In the genomic region with DNA sequence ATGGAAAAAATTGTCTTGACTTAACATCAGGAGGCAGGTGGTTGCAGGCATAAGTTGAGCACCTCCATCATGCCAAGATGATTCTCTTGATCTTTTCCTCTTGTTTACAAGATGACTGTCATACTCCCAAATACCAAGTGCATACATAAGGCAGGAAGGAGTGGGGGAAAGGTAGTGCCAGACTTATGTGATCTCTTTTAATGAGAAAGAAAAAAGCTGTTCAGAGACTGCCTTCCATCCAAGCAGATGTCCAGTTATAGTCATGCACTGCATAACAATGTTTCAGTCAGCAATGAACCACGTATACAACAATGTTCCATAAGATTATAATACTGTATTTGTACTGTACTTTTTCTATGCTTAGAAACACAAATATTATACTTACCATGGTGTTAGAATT, we compare ENCODE assay signal across 1 cellular context.
TF ChIP-seq lines count a peak whose summit lies in the region.

No MANE protein-coding gene starts in this region.

TF ChIP-seq in SK-N-SH treated with all-trans-retinoic acid at 6 μM for 48 hours, 23 proteins besides CTCF, POLR2A, EP300 and RAD21 (continued from another document):
- TF ChIP-seq, protein P1, sequence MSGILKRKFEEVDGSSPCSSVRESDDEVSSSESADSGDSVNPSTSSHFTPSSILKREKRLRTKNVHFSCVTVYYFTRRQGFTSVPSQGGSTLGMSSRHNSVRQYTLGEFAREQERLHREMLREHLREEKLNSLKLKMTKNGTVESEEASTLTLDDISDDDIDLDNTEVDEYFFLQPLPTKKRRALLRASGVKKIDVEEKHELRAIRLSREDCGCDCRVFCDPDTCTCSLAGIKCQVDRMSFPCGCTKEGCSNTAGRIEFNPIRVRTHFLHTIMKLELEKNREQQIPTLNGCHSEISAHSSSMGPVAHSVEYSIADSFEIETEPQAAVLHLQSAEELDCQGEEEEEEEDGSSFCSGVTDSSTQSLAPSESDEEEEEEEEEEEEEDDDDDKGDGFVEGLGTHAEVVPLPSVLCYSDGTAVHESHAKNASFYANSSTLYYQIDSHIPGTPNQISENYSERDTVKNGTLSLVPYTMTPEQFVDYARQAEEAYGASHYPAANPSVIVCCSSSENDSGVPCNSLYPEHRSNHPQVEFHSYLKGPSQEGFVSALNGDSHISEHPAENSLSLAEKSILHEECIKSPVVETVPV (CRISPR knock-in tag; IDR thresholded peaks at IDR 0.05), result no peak
- no peak for TF ChIP-seq SNAI2 (CRISPR knock-in tag; IDR thresholded peaks at IDR 0.05)
- TF ChIP-seq, protein P2, sequence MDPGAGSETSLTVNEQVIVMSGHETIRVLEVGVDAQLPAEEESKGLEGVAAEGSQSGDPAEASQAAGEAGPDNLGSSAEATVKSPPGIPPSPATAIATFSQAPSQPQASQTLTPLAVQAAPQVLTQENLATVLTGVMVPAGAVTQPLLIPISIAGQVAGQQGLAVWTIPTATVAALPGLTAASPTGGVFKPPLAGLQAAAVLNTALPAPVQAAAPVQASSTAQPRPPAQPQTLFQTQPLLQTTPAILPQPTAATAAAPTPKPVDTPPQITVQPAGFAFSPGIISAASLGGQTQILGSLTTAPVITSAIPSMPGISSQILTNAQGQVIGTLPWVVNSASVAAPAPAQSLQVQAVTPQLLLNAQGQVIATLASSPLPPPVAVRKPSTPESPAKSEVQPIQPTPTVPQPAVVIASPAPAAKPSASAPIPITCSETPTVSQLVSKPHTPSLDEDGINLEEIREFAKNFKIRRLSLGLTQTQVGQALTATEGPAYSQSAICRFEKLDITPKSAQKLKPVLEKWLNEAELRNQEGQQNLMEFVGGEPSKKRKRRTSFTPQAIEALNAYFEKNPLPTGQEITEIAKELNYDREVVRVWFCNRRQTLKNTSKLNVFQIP (CRISPR knock-in tag; IDR thresholded peaks at IDR 0.05; ENCODE audit: borderline replicate concordance, low read depth), result no peak
- no peak for TF ChIP-seq ZNF565 (CRISPR knock-in tag; conservative IDR thresholded peaks at IDR 0.05; ENCODE audit: low read depth)
- no peak for TF ChIP-seq ARNTL (CRISPR knock-in tag; IDR thresholded peaks at IDR 0.05; ENCODE audit: borderline replicate concordance, low read depth)
- no peak for TF ChIP-seq ZNF8 (CRISPR knock-in tag; IDR thresholded peaks at IDR 0.05)
- no peak for TF ChIP-seq TCF4 (CRISPR knock-in tag; IDR thresholded peaks at IDR 0.05; ENCODE audit: borderline replicate concordance)
- TF ChIP-seq CSDC2 (CRISPR knock-in tag; IDR thresholded peaks at IDR 0.05), result no peak
- TF ChIP-seq GLIS3 (CRISPR knock-in tag; IDR thresholded peaks at IDR 0.05), result no peak
